ENCODE assay signal across 8 cellular contexts in genomic region chr12:120264511-120265202, GRCh38. TPM values are rescaled to one million over a fixed set of nuclear protein-coding genes. Genes with fewer than 3 reads are reported as not detected.
DNase-seq lines count a peak whose midpoint lies in the region; ATAC-seq and TF ChIP-seq lines count a peak whose summit lies in the region.

No MANE protein-coding gene starts in this region.

- peak overlapping the region; percentile 88 to 93 for H3K4me3 ChIP-seq in foreskin fibroblast (ENCODE audit: low read depth in 1 of 2, low read length in 2 of 2)
- H3K4me3 ChIP-seq in rectal smooth muscle tissue (ENCODE audit: low read length) = peak overlapping the region; percentile 82

- H3K9ac ChIP-seq in ES-I3 (ENCODE audit: low read depth, low read length) = peak overlapping the region; percentile 80
- peak overlapping the region; percentile 58 for H3K9ac ChIP-seq in rectal smooth muscle tissue (ENCODE audit: low read length)

- H3K36me3 ChIP-seq in ES-I3 (ENCODE audit: insufficient read depth, low read length) (peaks cover 12% of the 10 kb centered on the region), rectal smooth muscle tissue (ENCODE audit: control insufficient read depth, insufficient read depth, low read length) (no peaks in the 10 kb centered on the region)

- peaks cover 50 to 56% (median 50%) of the 10 kb centered on the region in 3 donors for H3K4me1 Mint-ChIP-seq in T-cell

- CTCF ChIA-PET in T-cell (lab: Charles Lee) = interaction anchor here (0.6 to 9.4 kb wide), 16 partner anchors 9 to 114 kb away, joined by 3 to 162 read pairs (median 6); partner anchors contain the start of genes RNU4-1 (in 1 of the 2), RNU4-2 (in 1 of the 2) and RPLP0 (in 1 of the 2)

- H3K4me1 ChIP-seq in ES-I3 (ENCODE audit: insufficient read depth, low read length) (peaks cover 32% of the 10 kb centered on the region), rectal smooth muscle tissue (ENCODE audit: control insufficient read depth, insufficient read depth, low read length) (peaks cover 26% of the 10 kb centered on the region)

- DNase-seq in T-cell = no peak
- DNase-seq in foreskin fibroblast = peak in 1 of 2 donors; percentile 20
- no peak for DNase-seq in central memory CD4-positive, alpha-beta T cell
- no peak for DNase-seq in NCI-H1417 (lab: John Stamatoyannopoulos, UW)
- no peak for DNase-seq in Ammon's horn (ENCODE audit: low spot score)

- H3K9me3 ChIP-seq in ES-I3 (ENCODE audit: control insufficient read depth, insufficient read depth, low read length) = no peaks in the 10 kb centered on the region

- POLR2A ChIA-PET in T-cell (lab: Charles Lee) = interaction anchor here (0.6 to 2.7 kb wide), 6 partner anchors 12 to 47 kb away, joined by 3 to 17 read pairs (median 8); partner anchors contain the start of gene RNU4-2 (in 1 of the 2)

- peak overlapping the region; percentile 90 to 97 (median 94) for H3K4me3 Mint-ChIP-seq in T-cell

- no peak for TF ChIP-seq CTCF in foreskin fibroblast (IDR thresholded peaks at IDR 0.05; ENCODE audit: low read depth, low read length)

- peak overlapping the region; percentile 55 for H3K27ac ChIP-seq in rectal smooth muscle tissue (ENCODE audit: low read depth, low read length)

- H3K27ac Mint-ChIP-seq in T-cell = peak overlapping the region; percentile 88 to 93

- H3K9me3 Mint-ChIP-seq in T-cell = no peaks in the 10 kb centered on the region

- ATAC-seq in T-cell (replicated peaks in 1 of 4) (peak in 1 of 4 experiments; percentile 15), HG03469 (IDR thresholded peaks at IDR 0.05; ENCODE audit: unreplicated experiment) (no peak)

- peaks cover 8% of the 10 kb centered on the region for H3K36me3 Mint-ChIP-seq in T-cell

- H3K27me3 ChIP-seq in rectal smooth muscle tissue (ENCODE audit: control insufficient read depth, insufficient read depth, low read length) = no peaks in the 10 kb centered on the region

- H3K27me3 Mint-ChIP-seq in T-cell = no peaks in the 10 kb centered on the region

RNA-seq across cellular contexts. Expression of gene PXN, which starts 0.9 kb away (rescaled TPM):
- 100 to 1,000 TPM; 128 to 202 (median 137) TPM for total RNA-seq in T-cell

RNA-seq across cellular contexts. Expression of gene RNU4-2, which starts 27.0 kb away (rescaled TPM):
- over 10,000 TPM; 10,465 to 16,097 (median 12,527) TPM for total RNA-seq in T-cell

RNA-seq across cellular contexts. Expression of gene RNU4-1, which starts 28.4 kb away (rescaled TPM):
- total RNA-seq in T-cell = 1,000 to 10,000 TPM; 1,482 to 2,823 (median 1,909) TPM

RNA-seq across cellular contexts. Expression of gene SIRT4, which starts 37.5 kb away (rescaled TPM):
- 1 to 10 TPM in 4 of 5 donors, under 1 TPM in 1; 0.73 to 5.7 (median 4.1) TPM for total RNA-seq in T-cell
